Comparison of ENCODE assay signal across 17 cellular contexts in the genomic region with DNA sequence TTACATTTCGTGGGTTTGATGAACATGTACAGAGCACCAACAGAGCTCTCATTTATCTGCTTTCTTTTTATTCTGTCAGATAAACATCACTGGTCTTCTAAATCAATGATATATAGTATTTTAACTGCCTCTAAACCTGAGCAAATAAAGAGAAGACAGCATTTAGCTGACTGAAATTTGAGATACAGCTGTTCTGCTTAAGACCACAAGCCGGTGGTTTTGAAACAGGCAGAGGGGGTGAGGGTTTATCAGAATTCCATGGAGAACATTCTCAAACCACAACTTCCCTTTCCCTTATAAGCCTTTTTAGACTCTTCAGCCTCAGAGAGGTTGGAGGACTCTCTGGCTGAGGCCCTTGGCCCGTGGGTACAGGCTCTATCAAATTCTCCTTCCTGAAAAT.
A peak's percentile ranks its signal among the peaks of the same experiment; 100 is the strongest.
DNase-seq lines count a peak whose midpoint lies in the region; ATAC-seq, FAIRE-seq and TF ChIP-seq lines count a peak whose summit lies in the region.
"Had no signal": no experiment of that assay in that cellular context is flagged by ENCODE, and none has a peak within 500 bp of the region (broad histone marks: within the 10 kb centered on the region; RNA-seq: fewer than 3 reads in every experiment).

No MANE protein-coding gene starts in this region.

- H3K4me3 Mint-ChIP-seq in astrocyte (ENCODE audit: unreplicated experiment): no peak overlapping the region
- no peak overlapping the region for H3K4me3 Mint-ChIP-seq in nephron
- H3K4me3 Mint-ChIP-seq in immature natural killer cell: no peak overlapping the region
- no peak overlapping the region for H3K4me3 Mint-ChIP-seq in activated T-cell treated with anti-CD3 and anti-CD28 coated beads, Interleukin-2, amount 50 U/mL, for 72 hours
- H3K4me3 Mint-ChIP-seq: central memory CD8-positive, alpha-beta T cell had no signal

- TF ChIP-seq CTCF in Loucy (conservative IDR thresholded peaks at IDR 0.05; ENCODE audit: low read length): no peak
- TF ChIP-seq CTCF in astrocyte (IDR thresholded peaks at IDR 0.05; ENCODE audit: insufficient read depth, low read depth, low read length): no peak
- no peak for TF ChIP-seq CTCF in nephron (IDR thresholded peaks at IDR 0.05; ENCODE audit: unreplicated experiment in 3 of 3)
- no peak for TF ChIP-seq CTCF in body of pancreas (IDR thresholded peaks at IDR 0.05)

- H3K4me3 ChIP-seq in BLaER1 (no peak overlapping the region), Loucy (ENCODE audit: low read length, poor library complexity, severe bottlenecking) (no peak overlapping the region), astrocyte (ENCODE audit: insufficient read depth, low read depth, low read length) (no peak overlapping the region), body of pancreas (no peak overlapping the region)
- H3K4me3 ChIP-seq: GM12878, HAP-1, MG63 had no signal

- H3K79me2 ChIP-seq in Loucy (ENCODE audit: insufficient read depth, low read length) (no peaks in the 10 kb centered on the region), astrocyte (ENCODE audit: insufficient read depth, low read length) (no peaks in the 10 kb centered on the region)

- H3K27ac ChIP-seq in BLaER1 (no peak overlapping the region), astrocyte (ENCODE audit: low read depth, low read length) (no peak overlapping the region), body of pancreas (no peak overlapping the region)
- H3K27ac ChIP-seq: neutrophil had no signal

- H3K36me3 Mint-ChIP-seq in astrocyte (ENCODE audit: low read depth, unreplicated experiment): peaks cover 8% of the 10 kb centered on the region
- H3K36me3 Mint-ChIP-seq in nephron (ENCODE audit: low read depth): peaks cover 18% of the 10 kb centered on the region
- H3K36me3 Mint-ChIP-seq in immature natural killer cell: peaks cover 0 to 5% (median 3%) of the 10 kb centered on the region in 3 donors
- no peaks in the 10 kb centered on the region for H3K36me3 Mint-ChIP-seq in activated T-cell treated with anti-CD3 and anti-CD28 coated beads, Interleukin-2, amount 50 U/mL, for 72 hours (ENCODE audit: insufficient read depth in 2 of 2)

- H3K4me1 Mint-ChIP-seq in astrocyte (ENCODE audit: low read depth, unreplicated experiment): peaks cover 22% of the 10 kb centered on the region
- H3K4me1 Mint-ChIP-seq in nephron: peaks cover 27% of the 10 kb centered on the region
- peaks cover 2 to 8% of the 10 kb centered on the region in 2 donors for H3K4me1 Mint-ChIP-seq in immature natural killer cell
- H3K4me1 Mint-ChIP-seq in activated T-cell treated with anti-CD3 and anti-CD28 coated beads, Interleukin-2, amount 50 U/mL, for 72 hours (ENCODE audit: low read depth): peaks cover 13% of the 10 kb centered on the region

- H3K4me2 ChIP-seq in BLaER1 (peak overlapping the region; percentile 38), Loucy (ENCODE audit: low read depth, low read length, poor library complexity, severe bottlenecking) (peak overlapping the region; percentile 32), astrocyte (ENCODE audit: low read length) (no peak overlapping the region)

- H3F3A ChIP-seq in Loucy (ENCODE audit: low read depth): no peaks in the 10 kb centered on the region

- ATAC-seq in body of pancreas: no peak
- ATAC-seq in activated T-cell treated with anti-CD3 and anti-CD28 coated beads, Interleukin-2, amount 50 U/mL, for 72 hours (replicated peaks in 1 of 2): no peak
- ATAC-seq: GM12878 had no signal

- TF ChIP-seq POLR2A in body of pancreas (IDR thresholded peaks at IDR 0.05): no peak

- intact Hi-C loops in body of pancreas (cut with DNase I): no loop called here

- H3K27ac Mint-ChIP-seq in astrocyte (ENCODE audit: unreplicated experiment): peak overlapping the region; percentile 20
- H3K27ac Mint-ChIP-seq in nephron: peak overlapping the region in 2 of 3 experiments; percentile 25 to 68
- H3K27ac Mint-ChIP-seq in immature natural killer cell: no peak overlapping the region
- no peak overlapping the region for H3K27ac Mint-ChIP-seq in activated T-cell treated with anti-CD3 and anti-CD28 coated beads, Interleukin-2, amount 50 U/mL, for 72 hours

- no peaks in the 10 kb centered on the region for H4K20me1 ChIP-seq in BLaER1
- no peaks in the 10 kb centered on the region for H4K20me1 ChIP-seq in Loucy (ENCODE audit: insufficient read depth, low read length, poor library complexity, severe bottlenecking)
- H4K20me1 ChIP-seq in astrocyte (ENCODE audit: insufficient read depth, low read length): no peaks in the 10 kb centered on the region

- no peak overlapping the region for H3K9ac ChIP-seq in BLaER1
- H3K9ac ChIP-seq in Loucy (ENCODE audit: low read depth, low read length, poor library complexity, severe bottlenecking): no peak overlapping the region
- no peak overlapping the region for H3K9ac ChIP-seq in astrocyte (ENCODE audit: low read length)

- H3K36me3 ChIP-seq in BLaER1 (no peaks in the 10 kb centered on the region), Loucy (ENCODE audit: insufficient read depth, low read length) (no peaks in the 10 kb centered on the region), astrocyte (ENCODE audit: insufficient read depth, low read length) (no peaks in the 10 kb centered on the region), body of pancreas (replicated peaks in 1 of 2; ENCODE audit: insufficient read depth in 1 of 2, low read depth in 2 of 2) (no peaks in the 10 kb centered on the region)
- H3K36me3 ChIP-seq: HAP-1, MG63, neutrophil had no signal

- H2AFZ ChIP-seq in Loucy (ENCODE audit: low read length) (peak overlapping the region; percentile 13; the same call in 1 of the 2 replicates), astrocyte (ENCODE audit: low read depth, low read length) (no peak overlapping the region)

- peaks cover 4% of the 10 kb centered on the region for H3K9me3 Mint-ChIP-seq in astrocyte (ENCODE audit: unreplicated experiment)
- peaks cover 7% of the 10 kb centered on the region for H3K9me3 Mint-ChIP-seq in nephron
- H3K9me3 Mint-ChIP-seq in immature natural killer cell: no peaks in the 10 kb centered on the region
- H3K9me3 Mint-ChIP-seq in activated T-cell treated with anti-CD3 and anti-CD28 coated beads, Interleukin-2, amount 50 U/mL, for 72 hours: no peaks in the 10 kb centered on the region
- H3K9me3 Mint-ChIP-seq: central memory CD8-positive, alpha-beta T cell had no signal

- H3K9me3 ChIP-seq in BLaER1: no peaks in the 10 kb centered on the region
- no peaks in the 10 kb centered on the region for H3K9me3 ChIP-seq in Loucy (ENCODE audit: insufficient read depth, low read depth, low read length)
- H3K9me3 ChIP-seq in astrocyte (ENCODE audit: insufficient read depth, low read depth, low read length): no peaks in the 10 kb centered on the region
- no peaks in the 10 kb centered on the region for H3K9me3 ChIP-seq in body of pancreas
- H3K9me3 ChIP-seq: HAP-1, MG63, neutrophil had no signal

- H3K9me2 ChIP-seq in Loucy (replicated peaks; ENCODE audit: low read depth, low read length): no peaks in the 10 kb centered on the region

- FAIRE-seq in astrocyte (lab: Jason Lieb, UNC): no peak
- FAIRE-seq: GM12878 had no signal

- H3K27me3 ChIP-seq in BLaER1 (no peaks in the 10 kb centered on the region), Loucy (ENCODE audit: insufficient read depth, low read length, poor library complexity, severe bottlenecking) (no peaks in the 10 kb centered on the region), astrocyte (ENCODE audit: insufficient read depth, low read length) (no peaks in the 10 kb centered on the region), body of pancreas (no peaks in the 10 kb centered on the region)
- H3K27me3 ChIP-seq: MG63, neutrophil had no signal

- peak; percentile 93 for DNase-seq in astrocyte (ENCODE audit: low read depth)
- no peak for DNase-seq in immature natural killer cell
- DNase-seq in body of pancreas: no peak
- no peak for DNase-seq in amniotic stem cell (lab: John Stamatoyannopoulos, UW)
- DNase-seq in activated T-cell treated with anti-CD3 and anti-CD28 coated beads, Interleukin-2, amount 50 U/mL, for 72 hours: no peak
- DNase-seq: COR-L47, islet precursor cell, MG63, NCI-H82, T-helper 9 cell had no signal

- 75 to 80% methylated on average over 3 of the region's 3 CpGs for WGBS in body of pancreas, 2 donors

- H3K27me3 Mint-ChIP-seq in astrocyte (ENCODE audit: low read depth, unreplicated experiment) (no peaks in the 10 kb centered on the region), nephron (ENCODE audit: low read depth) (no peaks in the 10 kb centered on the region), immature natural killer cell (ENCODE audit: low read depth in 3 of 3) (peaks cover 0 to 3% (median 0%) of the 10 kb centered on the region in 3 donors)
- H3K27me3 Mint-ChIP-seq in activated T-cell treated with anti-CD3 and anti-CD28 coated beads, Interleukin-2, amount 50 U/mL, for 72 hours (ENCODE audit: low read depth): no peaks in the 10 kb centered on the region
- H3K27me3 Mint-ChIP-seq: central memory CD8-positive, alpha-beta T cell had no signal

- H3K4me1 ChIP-seq in BLaER1 (peaks cover 13% of the 10 kb centered on the region), Loucy (ENCODE audit: insufficient read depth, low read length, poor library complexity, severe bottlenecking) (peaks cover 19% of the 10 kb centered on the region), astrocyte (ENCODE audit: insufficient read depth, low read length) (peaks cover 1% of the 10 kb centered on the region), body of pancreas (no peaks in the 10 kb centered on the region)
- H3K4me1 ChIP-seq: HAP-1 had no signal

Comparison
In these comparisons a context has a peak if more than half of its experiments do, and no peak if none do; other contexts are left out.
1. H3K27ac Mint-ChIP-seq: peak in astrocyte (single experiment) and nephron (2 of 3); none in immature natural killer cell (0 of 6) and activated T-cell treated with anti-CD3 and anti-CD28 coated beads, Interleukin-2, amount 50 U/mL, for 72 hours (single experiment).